In genomic region chr15:77018796-77019475, GRCh38 we compare ENCODE assay signal across 20 cellular contexts. TPM values are rescaled to one million over a fixed set of nuclear protein-coding genes. Genes with fewer than 3 reads are reported as not detected.
DNase-seq lines count a peak whose midpoint lies in the region; ATAC-seq and TF ChIP-seq lines count a peak whose summit lies in the region.
"Had no signal": no experiment of that assay in that cellular context is flagged by ENCODE, and none has a peak within 500 bp of the region (broad histone marks: within the 10 kb centered on the region; RNA-seq: fewer than 3 reads in every experiment).

No MANE protein-coding gene starts in this region.

- intact Hi-C loops in spleen (cut with DNase I; ENCODE audit: low total_unique reads): no loop called here
- intact Hi-C loops in MCF 10A (cut with micrococcal nuclease): no loop called here

- ATAC-seq in activated T-cell treated with anti-CD3 and anti-CD28 coated beads, Interleukin-2, amount 50 U/mL, for 4 hours: no peak
- ATAC-seq in central memory CD8-positive, alpha-beta T cell (replicated peaks; ENCODE audit: extremely low read depth, poor library complexity, severe bottlenecking): no peak
- ATAC-seq: left colon, SK-N-SH treated with all-trans-retinoic acid at 6 μM for 48 hours had no signal

- H3K27ac Mint-ChIP-seq in activated T-cell treated with anti-CD3 and anti-CD28 coated beads, Interleukin-2, amount 50 U/mL, for 24 hours: peak overlapping the region; percentile 95
- peak overlapping the region; percentile 97 for H3K27ac Mint-ChIP-seq in central memory CD8-positive, alpha-beta T cell (ENCODE audit: low read depth)
- no peak overlapping the region for H3K27ac Mint-ChIP-seq in MCF 10A (ENCODE audit: low read depth, unreplicated experiment)

- WGBS in spleen, 5 donors: 56 to 85% (median 67%) methylated on average over 8 to 10 of the region's 10 CpGs

- DNase-seq in activated T-cell treated with anti-CD3 and anti-CD28 coated beads, Interleukin-2, amount 50 U/mL, for 24 hours: no peak
- no peak for DNase-seq in activated T-cell treated with anti-CD3 and anti-CD28 coated beads, Interleukin-2, amount 50 U/mL, for 4 hours
- DNase-seq in MV-4-11 (lab: John Stamatoyannopoulos, UW) (peak; percentile 45), spleen (peak; percentile 76), GDM1 (lab: John Stamatoyannopoulos, UW) (no peak), 8988T (no peak), MCF 10A (ENCODE audit: unreplicated experiment) (no peak)
- DNase-seq in central memory CD8-positive, alpha-beta T cell (ENCODE audit: low spot score in 2 of 2): no peak
- DNase-seq: activated CD8-positive, alpha-beta memory T cell treated with anti-CD3 and anti-CD28 coated beads, Interleukin-2, amount 50 U/mL, for 48 hours; amygdala; GF-D8; GM23248; hippocampal formation; Kasumi-1; NCI-H1436; NCI-H2171 treated with DMSO at 0.1 percent for 48 hours; small intestine had no signal

- no peak for TF ChIP-seq POLR2A in spleen (IDR thresholded peaks at IDR 0.05)

- H3K36me3 Mint-ChIP-seq in activated T-cell treated with anti-CD3 and anti-CD28 coated beads, Interleukin-2, amount 50 U/mL, for 24 hours (ENCODE audit: low read depth): peaks cover 70% of the 10 kb centered on the region
- H3K36me3 Mint-ChIP-seq in activated T-cell treated with anti-CD3 and anti-CD28 coated beads, Interleukin-2, amount 50 U/mL, for 4 hours (ENCODE audit: insufficient read depth): peaks cover 23% of the 10 kb centered on the region
- peaks cover 28% of the 10 kb centered on the region for H3K36me3 Mint-ChIP-seq in central memory CD8-positive, alpha-beta T cell (ENCODE audit: insufficient read depth)
- no peaks in the 10 kb centered on the region for H3K36me3 Mint-ChIP-seq in MCF 10A (ENCODE audit: insufficient read depth, unreplicated experiment)

- H3K27me3 Mint-ChIP-seq in activated T-cell treated with anti-CD3 and anti-CD28 coated beads, Interleukin-2, amount 50 U/mL, for 24 hours: no peaks in the 10 kb centered on the region
- no peaks in the 10 kb centered on the region for H3K27me3 Mint-ChIP-seq in activated T-cell treated with anti-CD3 and anti-CD28 coated beads, Interleukin-2, amount 50 U/mL, for 4 hours (ENCODE audit: low read depth)
- H3K27me3 Mint-ChIP-seq in central memory CD8-positive, alpha-beta T cell: no peaks in the 10 kb centered on the region
- no peaks in the 10 kb centered on the region for H3K27me3 Mint-ChIP-seq in MCF 10A (ENCODE audit: insufficient read depth, unreplicated experiment)

- H3K4me3 Mint-ChIP-seq in activated T-cell treated with anti-CD3 and anti-CD28 coated beads, Interleukin-2, amount 50 U/mL, for 24 hours: peak overlapping the region; percentile 56
- no peak overlapping the region for H3K4me3 Mint-ChIP-seq in activated T-cell treated with anti-CD3 and anti-CD28 coated beads, Interleukin-2, amount 50 U/mL, for 4 hours
- H3K4me3 Mint-ChIP-seq in central memory CD8-positive, alpha-beta T cell: peak overlapping the region; percentile 54
- H3K4me3 Mint-ChIP-seq in MCF 10A (ENCODE audit: unreplicated experiment): no peak overlapping the region

- no TSS peak for BruUV-seq in MCF 10A (replicated peaks; lab: Mats Ljungman, UMichigan)

- POLR2A ChIA-PET in MCF 10A (lab: Yijun Ruan, JAX): no interaction called here

- H3K9me3 ChIP-seq in spleen: no peaks in the 10 kb centered on the region

- H3K9me3 Mint-ChIP-seq in activated T-cell treated with anti-CD3 and anti-CD28 coated beads, Interleukin-2, amount 50 U/mL, for 24 hours: no peaks in the 10 kb centered on the region
- no peaks in the 10 kb centered on the region for H3K9me3 Mint-ChIP-seq in activated T-cell treated with anti-CD3 and anti-CD28 coated beads, Interleukin-2, amount 50 U/mL, for 4 hours
- no peaks in the 10 kb centered on the region for H3K9me3 Mint-ChIP-seq in central memory CD8-positive, alpha-beta T cell
- H3K9me3 Mint-ChIP-seq in MCF 10A (ENCODE audit: unreplicated experiment): no peaks in the 10 kb centered on the region

- peaks cover 0 to 61% (median 8%) of the 10 kb centered on the region in 6 donors for H3K36me3 ChIP-seq in spleen

- CTCF ChIA-PET in MCF 10A (lab: Yijun Ruan, JAX): interaction anchor here (0.7 kb wide), 1 partner anchor 118 kb away, joined by 3 read pairs; no protein-coding TSS in a partner anchor

- no peak for TF ChIP-seq CTCF in spleen (IDR thresholded peaks at IDR 0.05 in 8 of 11, conservative IDR thresholded peaks at IDR 0.05 in 3 of 11)
- no peak for TF ChIP-seq CTCF in MCF 10A (IDR thresholded peaks at IDR 0.05; ENCODE audit: unreplicated experiment)

- no peak overlapping the region for H3K4me3 ChIP-seq in spleen
- H3K4me3 ChIP-seq: GM23248 had no signal

- no peaks in the 10 kb centered on the region for H3K27me3 ChIP-seq in spleen (replicated peaks in 1 of 7)

- H3K4me1 Mint-ChIP-seq in activated T-cell treated with anti-CD3 and anti-CD28 coated beads, Interleukin-2, amount 50 U/mL, for 24 hours (ENCODE audit: low read depth): peaks cover 100% of the 10 kb centered on the region
- H3K4me1 Mint-ChIP-seq in activated T-cell treated with anti-CD3 and anti-CD28 coated beads, Interleukin-2, amount 50 U/mL, for 4 hours (ENCODE audit: low read depth): peaks cover 89% of the 10 kb centered on the region
- peaks cover 95% of the 10 kb centered on the region for H3K4me1 Mint-ChIP-seq in central memory CD8-positive, alpha-beta T cell
- peaks cover 9% of the 10 kb centered on the region for H3K4me1 Mint-ChIP-seq in MCF 10A (ENCODE audit: insufficient read depth, unreplicated experiment)

- H3K27ac ChIP-seq in spleen: peak overlapping the region in 5 of 8 donors; percentile 15 to 89 (median 84)
- H3K27ac ChIP-seq: GM23248, VCaP had no signal

- peaks cover 29 to 100% (median 90%) of the 10 kb centered on the region in 6 donors for H3K4me1 ChIP-seq in spleen

RNA-seq across cellular contexts. Expression of gene PSTPIP1, which starts 24.0 kb away (rescaled TPM):
- 100 to 1,000 TPM in 1 of 3 donors, 10 to 100 TPM in 2; 85.4 to 130 (median 92.1) TPM for total RNA-seq in activated T-cell treated with anti-CD3 and anti-CD28 coated beads, Interleukin-2, amount 50 U/mL, for 4 hours
- total RNA-seq in spleen (100 to 1,000 TPM in 1 of 7 donors, 10 to 100 TPM in 6; 62.0 to 130 (median 82.6) TPM), MCF 10A (2022) (1.2 TPM in 2 replicates)
- 100 to 1,000 TPM in 2 of 3 donors, 10 to 100 TPM in 1; 31.1 to 150 (median 115) TPM for polyA plus RNA-seq in spleen
- total RNA-seq: GM23248 had no signal

RNA-seq across cellular contexts. Expression of gene TSPAN3, which starts 52.0 kb away (rescaled TPM):
- 10 to 100 TPM; 38.6 to 53.1 (median 42.8) TPM for total RNA-seq in activated T-cell treated with anti-CD3 and anti-CD28 coated beads, Interleukin-2, amount 50 U/mL, for 4 hours
- total RNA-seq in spleen (100 to 1,000 TPM in 6 of 7 donors, 10 to 100 TPM in 1; 98.5 to 276 (median 124) TPM), MCF 10A (2022) (96.6 and 96.8 TPM in 2 replicates)
- polyA plus RNA-seq in spleen: 100 to 1,000 TPM; 117 to 160 (median 158) TPM

Comparison
In these comparisons a context has a peak if more than half of its experiments do, and no peak if none do; other contexts are left out.
1. H3K4me3 Mint-ChIP-seq: peak in activated T-cell treated with anti-CD3 and anti-CD28 coated beads, Interleukin-2, amount 50 U/mL, for 24 hours (single experiment) and central memory CD8-positive, alpha-beta T cell (single experiment); none in activated T-cell treated with anti-CD3 and anti-CD28 coated beads, Interleukin-2, amount 50 U/mL, for 4 hours (single experiment) and MCF 10A (single experiment).
2. DNase-seq: peak in MV-4-11 (single experiment) and spleen (single experiment); none in activated T-cell treated with anti-CD3 and anti-CD28 coated beads, Interleukin-2, amount 50 U/mL, for 24 hours (single experiment), activated T-cell treated with anti-CD3 and anti-CD28 coated beads, Interleukin-2, amount 50 U/mL, for 4 hours (single experiment), central memory CD8-positive, alpha-beta T cell (0 of 2), GDM1 (single experiment), 8988T (single experiment) and MCF 10A (single experiment).
3. RNA of gene PSTPIP1, which starts 24.0 kb away (total RNA-seq): 85.4 to 130 TPM in activated T-cell treated with anti-CD3 and anti-CD28 coated beads, Interleukin-2, amount 50 U/mL, for 4 hours and 62.0 to 130 TPM in spleen; 1.2 TPM in MCF 10A; every median in the first group is over 10 times any median in the second.